Comparison of ENCODE assay signal across 1 cellular context in the genomic region with DNA sequence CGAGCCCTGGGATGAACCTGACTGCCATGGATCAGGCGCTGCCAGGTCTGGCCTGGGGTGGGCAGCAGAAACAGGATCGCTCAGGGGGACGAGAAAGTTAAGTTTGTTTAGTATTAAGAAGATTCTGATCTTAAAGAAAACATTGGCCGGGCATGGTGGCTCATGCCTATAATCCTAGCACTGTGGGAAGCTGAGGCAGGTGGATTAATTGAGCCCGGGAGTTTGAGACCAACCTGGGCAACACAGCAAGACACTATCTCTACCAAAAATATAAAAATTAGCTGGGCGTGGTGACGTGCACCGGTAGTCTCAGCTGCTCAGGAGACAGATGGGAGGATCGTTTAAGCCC.
TF ChIP-seq lines count a peak whose summit lies in the region.

No MANE protein-coding gene starts in this region.

TF ChIP-seq in HEK293, 187 proteins besides CTCF, POLR2A, EP300 and RAD21 (continued from another document and continues in another):
- TF ChIP-seq ZNF639 (tag by site-specific recombination; IDR thresholded peaks at IDR 0.05) (no peak), ZNF768 (tag by site-specific recombination; IDR thresholded peaks at IDR 0.05) (no peak), ZNF548 (tag by site-specific recombination; IDR thresholded peaks at IDR 0.05) (no peak), BCL6B (tag by site-specific recombination; IDR thresholded peaks at IDR 0.05) (no peak), ZNF112 (tag by site-specific recombination; IDR thresholded peaks at IDR 0.05) (no peak), ZNF776 (tag by site-specific recombination; IDR thresholded peaks at IDR 0.05; ENCODE audit: borderline replicate concordance) (no peak), ZNF211 (tag by site-specific recombination; IDR thresholded peaks at IDR 0.05; ENCODE audit: low read depth) (no peak), ZNF596 (tag by site-specific recombination; IDR thresholded peaks at IDR 0.05) (no peak), IKZF3 (tag by site-specific recombination; IDR thresholded peaks at IDR 0.05) (0 out of 2 replicates have a peak, but pooled peaks have one; percentile 16), ZNF133 (tag by site-specific recombination; IDR thresholded peaks at IDR 0.05) (no peak), ZSCAN5A (tag by site-specific recombination; IDR thresholded peaks at IDR 0.05) (no peak), TRIM28 (IDR thresholded peaks at IDR 0.05; ENCODE audit: borderline replicate concordance, low read length) (no peak), ZNF266 (tag by site-specific recombination; IDR thresholded peaks at IDR 0.05; ENCODE audit: low read depth) (no peak), KLF7 (tag by site-specific recombination; IDR thresholded peaks at IDR 0.05; ENCODE audit: borderline replicate concordance) (no peak), ZNF335 (tag by site-specific recombination; conservative IDR thresholded peaks at IDR 0.05) (peak; percentile 55), ZNF302 (tag by site-specific recombination; IDR thresholded peaks at IDR 0.05; ENCODE audit: low read depth) (no peak), ZNF626 (tag by site-specific recombination; IDR thresholded peaks at IDR 0.05) (no peak), ZFP3 (tag by site-specific recombination; IDR thresholded peaks at IDR 0.05; ENCODE audit: low read depth) (no peak), ZNF2 (tag by site-specific recombination; IDR thresholded peaks at IDR 0.05) (0 out of 2 replicates have a peak, but pooled peaks have one; percentile 1), ZBTB21 (tag by site-specific recombination; IDR thresholded peaks at IDR 0.05) (no peak), ZNF175 (tag by site-specific recombination; IDR thresholded peaks at IDR 0.05) (no peak), GFI1B (tag by site-specific recombination; IDR thresholded peaks at IDR 0.05) (no peak), ZBTB48 (tag by site-specific recombination; IDR thresholded peaks at IDR 0.05) (0 out of 2 replicates have a peak, but pooled peaks have one; percentile 5), ZNF148 (tag by site-specific recombination; IDR thresholded peaks at IDR 0.05; ENCODE audit: borderline replicate concordance) (no peak), PRDM10 (tag by site-specific recombination; IDR thresholded peaks at IDR 0.05) (peak; percentile 32; the same call in 1 of the 2 replicates), ZNF202 (tag by site-specific recombination; IDR thresholded peaks at IDR 0.05; ENCODE audit: borderline replicate concordance) (no peak), PRDM4 (tag by site-specific recombination; IDR thresholded peaks at IDR 0.05) (no peak), ZNF174 (tag by site-specific recombination; IDR thresholded peaks at IDR 0.05) (no peak), ZNF600 (tag by site-specific recombination; IDR thresholded peaks at IDR 0.05) (no peak; the same call in 1 of the 2 replicates), ZNF580 (tag by site-specific recombination; IDR thresholded peaks at IDR 0.05) (no peak), EGR2 (tag by site-specific recombination; IDR thresholded peaks at IDR 0.05; ENCODE audit: low read depth) (0 out of 2 replicates have a peak, but pooled peaks have one; percentile 1), ZNF16 (tag by site-specific recombination; IDR thresholded peaks at IDR 0.05; ENCODE audit: low read depth) (no peak), ZNF830 (tag by site-specific recombination; IDR thresholded peaks at IDR 0.05; ENCODE audit: low read depth) (no peak), ZNF654 (tag by site-specific recombination; IDR thresholded peaks at IDR 0.05; ENCODE audit: low read depth) (no peak), ZNF350 (tag by site-specific recombination; IDR thresholded peaks at IDR 0.05) (no peak), ZNF555 (tag by site-specific recombination; conservative IDR thresholded peaks at IDR 0.05) (no peak), ZNF362 (tag by site-specific recombination; IDR thresholded peaks at IDR 0.05) (no peak), ZNF37A (tag by site-specific recombination; IDR thresholded peaks at IDR 0.05) (no peak)
- TF ChIP-seq, protein P1, sequence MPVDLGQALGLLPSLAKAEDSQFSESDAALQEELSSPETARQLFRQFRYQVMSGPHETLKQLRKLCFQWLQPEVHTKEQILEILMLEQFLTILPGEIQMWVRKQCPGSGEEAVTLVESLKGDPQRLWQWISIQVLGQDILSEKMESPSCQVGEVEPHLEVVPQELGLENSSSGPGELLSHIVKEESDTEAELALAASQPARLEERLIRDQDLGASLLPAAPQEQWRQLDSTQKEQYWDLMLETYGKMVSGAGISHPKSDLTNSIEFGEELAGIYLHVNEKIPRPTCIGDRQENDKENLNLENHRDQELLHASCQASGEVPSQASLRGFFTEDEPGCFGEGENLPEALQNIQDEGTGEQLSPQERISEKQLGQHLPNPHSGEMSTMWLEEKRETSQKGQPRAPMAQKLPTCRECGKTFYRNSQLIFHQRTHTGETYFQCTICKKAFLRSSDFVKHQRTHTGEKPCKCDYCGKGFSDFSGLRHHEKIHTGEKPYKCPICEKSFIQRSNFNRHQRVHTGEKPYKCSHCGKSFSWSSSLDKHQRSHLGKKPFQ (tag by site-specific recombination; IDR thresholded peaks at IDR 0.05): no peak
- TF ChIP-seq, protein P2, sequence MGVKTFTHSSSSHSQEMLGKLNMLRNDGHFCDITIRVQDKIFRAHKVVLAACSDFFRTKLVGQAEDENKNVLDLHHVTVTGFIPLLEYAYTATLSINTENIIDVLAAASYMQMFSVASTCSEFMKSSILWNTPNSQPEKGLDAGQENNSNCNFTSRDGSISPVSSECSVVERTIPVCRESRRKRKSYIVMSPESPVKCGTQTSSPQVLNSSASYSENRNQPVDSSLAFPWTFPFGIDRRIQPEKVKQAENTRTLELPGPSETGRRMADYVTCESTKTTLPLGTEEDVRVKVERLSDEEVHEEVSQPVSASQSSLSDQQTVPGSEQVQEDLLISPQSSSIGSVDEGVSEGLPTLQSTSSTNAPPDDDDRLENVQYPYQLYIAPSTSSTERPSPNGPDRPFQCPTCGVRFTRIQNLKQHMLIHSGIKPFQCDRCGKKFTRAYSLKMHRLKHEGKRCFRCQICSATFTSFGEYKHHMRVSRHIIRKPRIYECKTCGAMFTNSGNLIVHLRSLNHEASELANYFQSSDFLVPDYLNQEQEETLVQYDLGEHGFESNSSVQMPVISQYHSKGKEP (tag by site-specific recombination; IDR thresholded peaks at IDR 0.05): no peak
- TF ChIP-seq, protein P3, sequence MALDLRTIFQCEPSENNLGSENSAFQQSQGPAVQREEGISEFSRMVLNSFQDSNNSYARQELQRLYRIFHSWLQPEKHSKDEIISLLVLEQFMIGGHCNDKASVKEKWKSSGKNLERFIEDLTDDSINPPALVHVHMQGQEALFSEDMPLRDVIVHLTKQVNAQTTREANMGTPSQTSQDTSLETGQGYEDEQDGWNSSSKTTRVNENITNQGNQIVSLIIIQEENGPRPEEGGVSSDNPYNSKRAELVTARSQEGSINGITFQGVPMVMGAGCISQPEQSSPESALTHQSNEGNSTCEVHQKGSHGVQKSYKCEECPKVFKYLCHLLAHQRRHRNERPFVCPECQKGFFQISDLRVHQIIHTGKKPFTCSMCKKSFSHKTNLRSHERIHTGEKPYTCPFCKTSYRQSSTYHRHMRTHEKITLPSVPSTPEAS (tag by site-specific recombination; IDR thresholded peaks at IDR 0.05): no peak
